2 cellular contexts compared by ENCODE assay signal in genomic region chr5:73901045-73901444, GRCh38.
TF ChIP-seq lines count a peak whose summit lies in the region.

No MANE protein-coding gene starts in this region.

TF ChIP-seq in A549, 52 proteins besides CTCF, POLR2A, EP300 and RAD21:
- no peak for TF ChIP-seq HOXA7 (CRISPR knock-in tag; IDR thresholded peaks at IDR 0.05)
- TF ChIP-seq FOSL2 (IDR thresholded peaks at IDR 0.05): no peak
- peak; percentile 72 for TF ChIP-seq FOSL2 (CRISPR knock-in tag; IDR thresholded peaks at IDR 0.05)
- TF ChIP-seq RARB (CRISPR knock-in tag; IDR thresholded peaks at IDR 0.05): no peak
- no peak for TF ChIP-seq HES2 (IDR thresholded peaks at IDR 0.05)
- no peak for TF ChIP-seq JUN (IDR thresholded peaks at IDR 0.05)

TF ChIP-seq in IMR-90, 13 proteins besides CTCF, POLR2A, EP300 and RAD21:
- peak; percentile 28; the same call in 1 of the 2 replicates for TF ChIP-seq FOS (IDR thresholded peaks at IDR 0.05; ENCODE audit: low read depth, low read length)
- no peak for TF ChIP-seq MXI1 (IDR thresholded peaks at IDR 0.05; ENCODE audit: borderline replicate concordance, low read depth, low read length)
- TF ChIP-seq BHLHE40 (IDR thresholded peaks at IDR 0.05; ENCODE audit: low read depth, low read length): no peak
- no peak for TF ChIP-seq MAZ (IDR thresholded peaks at IDR 0.05; ENCODE audit: borderline replicate concordance, low read depth, low read length)
- TF ChIP-seq MAFK (IDR thresholded peaks at IDR 0.05; ENCODE audit: low read depth, low read length): no peak
- TF ChIP-seq CEBPB (IDR thresholded peaks at IDR 0.05; ENCODE audit: low read depth, low read length): no peak
